In the genomic region with DNA sequence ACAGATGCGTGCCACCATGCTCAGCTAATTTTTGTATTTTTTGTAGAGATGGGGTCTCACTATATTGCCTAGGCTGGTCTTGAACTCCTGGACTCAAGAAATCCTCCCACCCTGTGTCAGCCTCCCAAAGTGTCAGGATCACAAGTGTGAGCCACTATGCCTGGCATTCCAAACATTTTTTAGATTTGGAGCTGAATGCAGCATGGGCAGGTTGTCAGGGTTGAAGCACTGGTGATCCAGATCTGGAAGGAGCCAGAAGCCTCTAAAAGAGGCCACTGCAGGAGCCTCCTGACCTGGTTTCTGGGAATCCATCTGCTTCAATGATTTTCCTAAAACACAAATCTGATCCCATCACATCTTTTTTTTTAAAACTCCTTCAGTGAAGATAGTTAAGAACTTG, we compare ENCODE assay signal across 24 cellular contexts. TPM values are rescaled to one million over a fixed set of nuclear protein-coding genes. Genes with fewer than 3 reads are reported as not detected.
DNase-seq lines count a peak whose midpoint lies in the region; ATAC-seq and TF ChIP-seq lines count a peak whose summit lies in the region.
"Had no signal": no experiment of that assay in that cellular context is flagged by ENCODE, and none has a peak within 500 bp of the region (broad histone marks: within the 10 kb centered on the region; RNA-seq: fewer than 3 reads in every experiment).

No MANE protein-coding gene starts in this region.

- no peak overlapping the region for H3K27ac Mint-ChIP-seq in CD4-positive, CD25-positive, alpha-beta regulatory T cell
- H3K27ac Mint-ChIP-seq in neural crest cell (ENCODE audit: unreplicated experiment) (no peak overlapping the region), H9 (no peak overlapping the region)
- H3K27ac Mint-ChIP-seq: activated CD8-positive, alpha-beta T cell treated with anti-CD3 and anti-CD28 coated beads for 36 hours; activated naive CD4-positive, alpha-beta T cell treated with anti-CD3 and anti-CD28 coated beads for 36 hours; activated T-cell treated with anti-CD3 and anti-CD28 coated beads, Interleukin-2, amount 50 U/mL, for 24 hours; B cell had no signal

- H3K27me3 ChIP-seq in CD4-positive, CD25-positive, alpha-beta regulatory T cell (ENCODE audit: control insufficient read depth, insufficient read depth, low read length), result no peaks in the 10 kb centered on the region
- no peaks in the 10 kb centered on the region for H3K27me3 ChIP-seq in IMR-90 (ENCODE audit: control insufficient read depth, insufficient read depth, low read length)
- H3K27me3 ChIP-seq in H9 (ENCODE audit: insufficient read depth, low read length), result no peaks in the 10 kb centered on the region
- H3K27me3 ChIP-seq: body of pancreas, dorsolateral prefrontal cortex, right atrium auricular region had no signal

- no TSS peak for BruUV-seq in IMR-90 (replicated peaks; lab: Mats Ljungman, UMichigan)

- intact Hi-C loops in IMR-90 (cut with micrococcal nuclease), result no loop called here

- peak overlapping the region; percentile 67; the same call in 1 of the 2 replicates for H2AK5ac ChIP-seq in IMR-90 (ENCODE audit: low read depth, low read length)
- no peak overlapping the region for H2AK5ac ChIP-seq in H9 (ENCODE audit: insufficient read length, low read length)

- H3K9me3 Mint-ChIP-seq in CD4-positive, CD25-positive, alpha-beta regulatory T cell, result no peaks in the 10 kb centered on the region
- peaks cover 5% of the 10 kb centered on the region for H3K9me3 Mint-ChIP-seq in neural crest cell
- H3K9me3 Mint-ChIP-seq in H9, result no peaks in the 10 kb centered on the region
- H3K9me3 Mint-ChIP-seq: activated CD8-positive, alpha-beta T cell treated with anti-CD3 and anti-CD28 coated beads for 36 hours; activated naive CD4-positive, alpha-beta T cell treated with anti-CD3 and anti-CD28 coated beads for 36 hours; activated T-cell treated with anti-CD3 and anti-CD28 coated beads, Interleukin-2, amount 50 U/mL, for 24 hours had no signal

- no peak overlapping the region for H2AK9ac ChIP-seq in IMR-90 (replicated peaks; ENCODE audit: low read depth, low read length, poor library complexity)

- H4K20me1 ChIP-seq in IMR-90 (ENCODE audit: insufficient read depth, low read length) (peaks cover 23% of the 10 kb centered on the region), H9 (ENCODE audit: control insufficient read depth, insufficient read depth, insufficient read length) (no peaks in the 10 kb centered on the region)

- no peak overlapping the region for H3K27ac ChIP-seq in CD4-positive, CD25-positive, alpha-beta regulatory T cell (ENCODE audit: insufficient read depth, low read length, poor library complexity, severe bottlenecking)
- H3K27ac ChIP-seq in IMR-90 (ENCODE audit: insufficient read depth, low read length) (no peak overlapping the region), H9 (ENCODE audit: insufficient read length, low read depth, low read length) (no peak overlapping the region)
- H3K27ac ChIP-seq: body of pancreas, epithelial cell of prostate, right atrium auricular region had no signal

- dilution Hi-C loops in IMR-90 (cut with HindIII; ENCODE audit: low sequenced_read_pairs, unreplicated experiment), result no loop called here

- peak overlapping the region in 1 of 2 experiments; percentile 68; a peak in 2 of 4 replicates for H4K8ac ChIP-seq in IMR-90 (ENCODE audit: low read depth in 2 of 2, low read length in 2 of 2)
- H4K8ac ChIP-seq in H9 (replicated peaks; ENCODE audit: insufficient read length, low read depth, low read length), result no peak overlapping the region

- peak overlapping the region; percentile 94 for H2BK20ac ChIP-seq in IMR-90 (ENCODE audit: low read depth, low read length)
- H2BK20ac ChIP-seq in H9 (ENCODE audit: low read depth, low read length, poor library complexity, severe bottlenecking), result no peak overlapping the region

- H3K23ac ChIP-seq in IMR-90 (ENCODE audit: low read depth, low read length) (peak overlapping the region; percentile 79; the same call in 1 of the 2 replicates), H9 (ENCODE audit: insufficient read length, low read depth, low read length) (no peak overlapping the region)

- H2AFZ ChIP-seq in IMR-90 (replicated peaks; ENCODE audit: low read length, poor library complexity) (no peak overlapping the region), H9 (ENCODE audit: low read length) (no peak overlapping the region)

- H4K5ac ChIP-seq in IMR-90 (ENCODE audit: low read depth, low read length) (no peak overlapping the region), H9 (ENCODE audit: insufficient read length, low read depth, low read length) (no peak overlapping the region)

- in situ Hi-C loops in IMR-90 (cut with MboI; ENCODE audit: low sequenced_read_pairs), result no loop called here

- H3K36me3 ChIP-seq in CD4-positive, CD25-positive, alpha-beta regulatory T cell (ENCODE audit: control insufficient read depth, insufficient read depth, low read length), result no peaks in the 10 kb centered on the region
- no peaks in the 10 kb centered on the region; the same call in 1 of the 2 replicates for H3K36me3 ChIP-seq in IMR-90 (ENCODE audit: control insufficient read depth, insufficient read depth, low read length)
- H3K36me3 ChIP-seq: right atrium auricular region had no signal

- H3K9ac ChIP-seq in IMR-90 (ENCODE audit: low read depth, low read length), result no peak overlapping the region
- no peak overlapping the region for H3K9ac ChIP-seq in H9 (ENCODE audit: extremely low read depth, insufficient read length, low read length)

- H3K56ac ChIP-seq in IMR-90 (ENCODE audit: extremely low read depth, insufficient read depth, low read length), result no peak overlapping the region
- no peak overlapping the region for H3K56ac ChIP-seq in H9 (ENCODE audit: insufficient read length, low read depth, low read length)

- H4K91ac ChIP-seq in IMR-90 (ENCODE audit: insufficient read depth, low read depth, low read length) (peak overlapping the region; percentile 79; the same call in 1 of the 2 replicates), H9 (ENCODE audit: insufficient read length, low read depth, low read length) (no peak overlapping the region)

- no peak overlapping the region; the same call in 1 of the 2 replicates for H3K18ac ChIP-seq in IMR-90 (ENCODE audit: low read depth, low read length)
- H3K18ac ChIP-seq in H9 (ENCODE audit: insufficient read length, low read depth, low read length), result no peak overlapping the region

- H3K36me3 Mint-ChIP-seq in CD4-positive, CD25-positive, alpha-beta regulatory T cell, result no peaks in the 10 kb centered on the region
- H3K36me3 Mint-ChIP-seq in neural crest cell (ENCODE audit: low read depth) (no peaks in the 10 kb centered on the region), H9 (ENCODE audit: insufficient read depth in 1 of 3, low read depth in 3 of 3) (peaks cover 0 to 3% (median 0%) of the 10 kb centered on the region in 3 experiments; a peak in 2 of 7 replicates)

- peaks cover 7% of the 10 kb centered on the region for H3K23me2 ChIP-seq in H9 (ENCODE audit: insufficient read length, low read depth, low read length, poor library complexity, severe bottlenecking)

- H3K4ac ChIP-seq in IMR-90 (ENCODE audit: low read depth, low read length), result peak overlapping the region; percentile 92
- H3K4ac ChIP-seq in H9 (ENCODE audit: low read depth, low read length), result no peak overlapping the region

- H2BK12ac ChIP-seq in H9 (ENCODE audit: insufficient read length, low read depth, low read length), result no peak overlapping the region

- WGBS in IMR-90 (ENCODE audit: extremely low coverage in 2 of 2, insufficient read length in 1 of 2), 2 experiments, result no CpG with 5 or more reads among the region's 1 CpG
- WGBS in H9 (ENCODE audit: extremely low coverage, insufficient read length, low lambda C conversion rate), result no CpG with 5 or more reads among the region's 1 CpG

- no peak for DNase-seq in CD4-positive, CD25-positive, alpha-beta regulatory T cell
- DNase-seq in IMR-90 (no peak), cardiac fibroblast (ENCODE audit: low read depth in 2 of 2) (peak; percentile 43 to 52), neural crest cell (ENCODE audit: low read depth, low spot score) (no peak), middle frontal gyrus (ENCODE audit: extremely low spot score, low spot score) (no peak), H9 (no peak)
- DNase-seq: activated CD8-positive, alpha-beta T cell treated with anti-CD3 and anti-CD28 coated beads for 36 hours; activated naive CD4-positive, alpha-beta T cell treated with anti-CD3 and anti-CD28 coated beads for 36 hours; activated T-cell treated with anti-CD3 and anti-CD28 coated beads, Interleukin-2, amount 50 U/mL, for 24 hours; body of pancreas; Calu3; dorsolateral prefrontal cortex; NCI-H1417; NCI-H69; OCI-M1; SHP77; stimulated activated CD4-positive, alpha-beta T cell treated with anti-CD3 and anti-CD28 coated beads, Interleukin-15, amount 100 ng/mL, for 24 hours had no signal

- no peak overlapping the region for H3T11ph ChIP-seq in H9 (ENCODE audit: low read length)

- no peaks in the 10 kb centered on the region for H3K9me3 ChIP-seq in CD4-positive, CD25-positive, alpha-beta regulatory T cell (ENCODE audit: control insufficient read depth in 2 of 2, low read length in 2 of 2)
- H3K9me3 ChIP-seq in IMR-90 (ENCODE audit: control insufficient read depth, insufficient read depth, low read length) (no peaks in the 10 kb centered on the region), H9 (ENCODE audit: control insufficient read depth, low read depth, low read length) (no peaks in the 10 kb centered on the region)
- H3K9me3 ChIP-seq: body of pancreas, right atrium auricular region had no signal

- H3K14ac ChIP-seq in IMR-90 (replicated peaks; ENCODE audit: low read depth, low read length), result peak overlapping the region; percentile 53; the same call in 1 of the 2 replicates
- H3K14ac ChIP-seq in H9 (ENCODE audit: insufficient read depth, low read length), result no peak overlapping the region

- H3K4me3 ChIP-seq in CD4-positive, CD25-positive, alpha-beta regulatory T cell (ENCODE audit: low read depth, low read length), result no peak overlapping the region
- H3K4me3 ChIP-seq in IMR-90 (ENCODE audit: insufficient read depth, low read depth, low read length), result no peak overlapping the region
- H3K4me3 ChIP-seq in cardiac fibroblast (replicated peaks in 1 of 2; ENCODE audit: low read depth in 2 of 2, low read length in 2 of 2), result no peak overlapping the region
- H3K4me3 ChIP-seq: body of pancreas, dorsolateral prefrontal cortex, right atrium auricular region had no signal

- no peaks in the 10 kb centered on the region for H3K27me3 Mint-ChIP-seq in CD4-positive, CD25-positive, alpha-beta regulatory T cell
- H3K27me3 Mint-ChIP-seq in neural crest cell (ENCODE audit: low read depth) (no peaks in the 10 kb centered on the region), H9 (ENCODE audit: low read depth) (no peaks in the 10 kb centered on the region)
- H3K27me3 Mint-ChIP-seq: activated CD8-positive, alpha-beta T cell treated with anti-CD3 and anti-CD28 coated beads for 36 hours; activated T-cell treated with anti-CD3 and anti-CD28 coated beads, Interleukin-2, amount 50 U/mL, for 24 hours; B cell had no signal

- peak overlapping the region; percentile 94 for H2BK120ac ChIP-seq in IMR-90 (ENCODE audit: low read depth, low read length)
- H2BK120ac ChIP-seq in H9 (ENCODE audit: low read depth, low read length, poor library complexity, severe bottlenecking), result no peak overlapping the region

- H3K79me1 ChIP-seq in IMR-90 (ENCODE audit: low read depth in 1 of 2, low read length in 2 of 2) (peaks cover 3 to 28% of the 10 kb centered on the region in 2 experiments), H9 (ENCODE audit: insufficient read depth, low read depth, low read length, poor library complexity, severe bottlenecking) (no peaks in the 10 kb centered on the region)

- peaks cover 7 to 26% (median 22%) of the 10 kb centered on the region in 4 donors for H3K4me1 Mint-ChIP-seq in CD4-positive, CD25-positive, alpha-beta regulatory T cell
- H3K4me1 Mint-ChIP-seq in neural crest cell (peaks cover 26% of the 10 kb centered on the region), H9 (peaks cover 18 to 24% of the 10 kb centered on the region in 2 experiments)

- POLR2A ChIA-PET in IMR-90 (lab: Charles Lee; ENCODE audit: unreplicated experiment), result no interaction called here

- H3K9me1 ChIP-seq in IMR-90 (ENCODE audit: insufficient read depth, low read length), result peaks cover 23% of the 10 kb centered on the region

- CTCF ChIA-PET in IMR-90 (lab: Yijun Ruan, JAX), result interaction anchor here (0.6 to 0.7 kb wide), 2 partner anchors 111 to 825 kb away, joined by 3 read pairs; no protein-coding TSS in a partner anchor

- H3K4me3 Mint-ChIP-seq in CD4-positive, CD25-positive, alpha-beta regulatory T cell, result peak overlapping the region in 3 of 4 donors; percentile 48 to 83 (median 64)
- peak overlapping the region; percentile 43 for H3K4me3 Mint-ChIP-seq in neural crest cell
- H3K4me3 Mint-ChIP-seq in H9, result no peak overlapping the region

- no peak for TF ChIP-seq RAD21 in IMR-90 (IDR thresholded peaks at IDR 0.05; ENCODE audit: low read length)

- peak overlapping the region; percentile 57 for H2BK5ac ChIP-seq in IMR-90 (ENCODE audit: low read depth, low read length, poor library complexity, severe bottlenecking)
- no peak overlapping the region for H2BK5ac ChIP-seq in H9 (ENCODE audit: insufficient read length, low read length)

- peaks cover 21% of the 10 kb centered on the region for H3K79me2 ChIP-seq in H9 (ENCODE audit: insufficient read depth, low read length)

- peaks cover 23% of the 10 kb centered on the region for H3K4me1 ChIP-seq in CD4-positive, CD25-positive, alpha-beta regulatory T cell (ENCODE audit: control insufficient read depth, insufficient read depth, low read length, poor library complexity, severe bottlenecking)
- peaks cover 15% of the 10 kb centered on the region for H3K4me1 ChIP-seq in IMR-90 (ENCODE audit: control insufficient read depth, insufficient read depth, low read length)
- peaks cover 6% of the 10 kb centered on the region for H3K4me1 ChIP-seq in H9 (ENCODE audit: insufficient read depth, low read length)

- TF ChIP-seq POLR2A in IMR-90 (IDR thresholded peaks at IDR 0.05; ENCODE audit: low read depth, low read length), result no peak

- TF ChIP-seq CTCF in IMR-90 (conservative IDR thresholded peaks at IDR 0.05; ENCODE audit: low read depth, low read length) (no peak), cardiac fibroblast (IDR thresholded peaks at IDR 0.05; ENCODE audit: low read depth, low read length) (no peak), neural crest cell (conservative IDR thresholded peaks at IDR 0.05) (no peak), H9 (conservative IDR thresholded peaks at IDR 0.05) (no peak)

- ATAC-seq in CD4-positive, CD25-positive, alpha-beta regulatory T cell (ENCODE audit: low read depth in 2 of 2), result no peak
- ATAC-seq in IMR-90 (ENCODE audit: low read depth), result no peak
- ATAC-seq in HG03439 (IDR thresholded peaks at IDR 0.05; ENCODE audit: unreplicated experiment), result no peak
- ATAC-seq in GM21381 (IDR thresholded peaks at IDR 0.05; ENCODE audit: unreplicated experiment), result no peak
- ATAC-seq: activated CD8-positive, alpha-beta T cell treated with anti-CD3 and anti-CD28 coated beads for 36 hours; body of pancreas; left lobe of liver had no signal

- H3K4me2 ChIP-seq in IMR-90 (ENCODE audit: low read depth, low read length), result no peak overlapping the region
- H3K4me2 ChIP-seq in H9 (ENCODE audit: insufficient read depth, insufficient read length, low read length), result no peak overlapping the region

- peak overlapping the region; percentile 0; the same call in 1 of the 3 replicates for H2BK15ac ChIP-seq in IMR-90 (ENCODE audit: low read depth, low read length)
- no peak overlapping the region for H2BK15ac ChIP-seq in H9 (ENCODE audit: low read depth, low read length)

RNA-seq across cellular contexts. Expression of a gene that starts 1.8 kb away (rescaled TPM):
- 42.5 TPM for total RNA-seq in CD4-positive, CD25-positive, alpha-beta regulatory T cell
- polyA plus RNA-seq in CD4-positive, CD25-positive, alpha-beta regulatory T cell, result 10 to 100 TPM; 12.5 to 14.9 (median 13.2) TPM
- total RNA-seq in IMR-90 (2012; rRNA removed), result 41.0 and 45.5 TPM in 2 replicates
- 40.4 and 43.2 TPM in 2 replicates for polyA plus RNA-seq in IMR-90 (2012; rRNA removed)
- polyA plus RNA-seq in IMR-90 (2012; cell fraction: cytosol; rRNA removed), result 11.2 and 42.3 TPM in 2 replicates
- 23.0 and 58.3 TPM in 2 replicates for polyA plus RNA-seq in IMR-90 (2012; cell fraction: nucleus; rRNA removed; ENCODE audit: low replicate concordance)
- total RNA-seq in neural crest cell, result 111 and 114 TPM in 2 replicates
- 100 and 105 TPM in 2 replicates for total RNA-seq in H9 (2021)

RNA-seq across cellular contexts. Expression of a gene that starts 43.8 kb away (rescaled TPM):
- 0.30 TPM for total RNA-seq in CD4-positive, CD25-positive, alpha-beta regulatory T cell
- under 1 TPM in 3 of 4 donors, not detected in 1; 0.07 to 0.41 (median 0.38) TPM for polyA plus RNA-seq in CD4-positive, CD25-positive, alpha-beta regulatory T cell
- total RNA-seq in IMR-90 (2012; rRNA removed), result under 0.01 TPM in 2 replicates
- polyA plus RNA-seq in IMR-90 (2012; rRNA removed), result 0.07 and 0.09 TPM in 2 replicates
- polyA plus RNA-seq in IMR-90 (2012; cell fraction: cytosol; rRNA removed), result 0.02 TPM in 1 of 2 replicates, not detected in the other
- polyA plus RNA-seq in IMR-90 (2012; cell fraction: nucleus; rRNA removed; ENCODE audit: low replicate concordance), result 0.30 and 0.76 TPM in 2 replicates
- 0.37 and 0.64 TPM in 2 replicates for total RNA-seq in neural crest cell
- total RNA-seq in H9 (2021), result 0.11 TPM in 1 of 2 replicates, not detected in the other
- total RNA-seq: H4, left lobe of liver had no signal

Comparison
In these comparisons a context has a peak if more than half of its experiments do, and no peak if none do; other contexts are left out.
1. DNase-seq: peak in cardiac fibroblast (2 of 2); none in CD4-positive, CD25-positive, alpha-beta regulatory T cell (0 of 3), IMR-90 (single experiment), neural crest cell (single experiment), middle frontal gyrus (single experiment) and H9 (single experiment).
2. H3K4me3 Mint-ChIP-seq: peak in CD4-positive, CD25-positive, alpha-beta regulatory T cell (3 of 4) and neural crest cell (single experiment); none in H9 (0 of 2).